ENCODE assay signal across 7 cellular contexts in the genomic region with DNA sequence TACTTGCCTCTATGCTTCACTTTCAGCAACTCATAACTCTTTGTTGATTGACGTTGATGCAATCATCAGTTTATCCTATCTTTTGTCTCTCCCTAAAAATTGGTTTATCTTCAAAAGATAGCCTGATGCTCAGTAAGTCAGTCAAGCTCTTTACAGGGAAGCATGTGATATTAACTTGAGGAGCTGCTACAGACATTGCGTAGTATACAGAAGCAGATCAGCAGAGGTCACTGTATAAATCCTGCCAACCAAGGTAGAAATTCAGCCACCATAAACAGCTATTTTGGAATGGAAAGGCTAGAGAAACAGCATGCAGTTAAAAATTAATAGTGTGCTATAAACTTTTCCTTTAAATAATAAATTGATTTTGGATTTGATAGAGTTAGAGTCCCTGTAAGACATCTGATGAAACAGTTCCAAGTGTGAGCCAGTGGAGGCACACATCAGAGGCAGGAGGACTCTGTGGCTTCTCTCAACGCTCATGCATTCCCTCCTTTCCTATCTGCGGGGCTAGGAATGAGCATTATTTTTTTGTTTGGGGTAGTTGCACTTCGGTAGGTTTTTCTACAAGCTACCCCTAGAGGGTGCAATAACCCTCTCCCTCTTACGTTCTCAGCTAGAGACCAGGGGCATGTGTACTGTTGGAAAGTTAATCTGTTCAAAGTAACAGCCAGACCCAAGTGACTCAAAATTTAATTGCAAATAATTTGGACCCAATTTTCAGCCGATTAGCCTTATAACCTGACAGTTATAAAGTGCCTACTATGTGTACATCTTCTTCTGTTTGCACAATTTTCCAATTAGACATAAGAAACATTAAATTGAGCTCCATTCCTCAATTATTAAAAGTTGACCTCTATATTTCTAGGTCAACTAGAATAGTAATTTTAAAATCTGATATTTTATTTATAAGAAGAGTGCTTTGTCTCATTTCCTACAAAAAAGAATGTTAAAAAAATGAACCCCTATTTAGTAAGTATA.
DNase-seq lines count a peak whose midpoint lies in the region; ATAC-seq and TF ChIP-seq lines count a peak whose summit lies in the region.

No MANE protein-coding gene starts in this region.

- no peak overlapping the region for H3K27ac ChIP-seq in colonic mucosa

- H3K36me3 ChIP-seq in colonic mucosa = no peaks in the 10 kb centered on the region

- H3K4me3 ChIP-seq in colonic mucosa = no peak overlapping the region

- no peaks in the 10 kb centered on the region for H3K4me1 ChIP-seq in colonic mucosa

- no peaks in the 10 kb centered on the region for H3K27me3 ChIP-seq in colonic mucosa

- H3K9ac ChIP-seq in colonic mucosa (ENCODE audit: low read depth in 2 of 2, low read length in 2 of 2) = no peak overlapping the region

- TF ChIP-seq CTCF in GM12873 (IDR thresholded peaks at IDR 0.05; ENCODE audit: insufficient read depth, low read depth, low read length, missing control alignments) (peak; percentile 71), colonic mucosa (IDR thresholded peaks at IDR 0.05) (peak; percentile 57)

- intact Hi-C loops in colonic mucosa (cut with DNase I) = loop anchor here (5.0 kb wide), 2 partner anchors 639 to 1069 kb away; no protein-coding TSS in a partner anchor

- ATAC-seq in HG03280 (IDR thresholded peaks at IDR 0.05; ENCODE audit: unreplicated experiment) = peak; percentile 55
- ATAC-seq in HG02852 (IDR thresholded peaks at IDR 0.05; ENCODE audit: unreplicated experiment) = no peak
- no peak for ATAC-seq in GM19397 (IDR thresholded peaks at IDR 0.05; ENCODE audit: unreplicated experiment)

- H3K9me3 ChIP-seq in colonic mucosa = no peaks in the 10 kb centered on the region

- DNase-seq in NCI-H510A treated with DMSO at 0.1 percent for 48 hours (lab: John Stamatoyannopoulos, UW) (peak; percentile 78), colonic mucosa (peak; percentile 30), medulla oblongata (ENCODE audit: extremely low spot score) (peak; percentile 69)
